ENCODE assay signal across 10 cellular contexts in genomic region chr1:243471754-243472725, GRCh38.
DNase-seq lines count a peak whose midpoint lies in the region; ATAC-seq and TF ChIP-seq lines count a peak whose summit lies in the region.
"Had no signal": no experiment of that assay in that cellular context is flagged by ENCODE, and none has a peak within 500 bp of the region (broad histone marks: within the 10 kb centered on the region; RNA-seq: fewer than 3 reads in every experiment).

No MANE protein-coding gene starts in this region.

- H3K4ac ChIP-seq in IMR-90 (ENCODE audit: low read depth, low read length), result no peak overlapping the region

- peaks cover 6% of the 10 kb centered on the region for H3K4me1 Mint-ChIP-seq in chondrocyte (ENCODE audit: low read depth)
- peaks cover 7 to 11% of the 10 kb centered on the region in 2 donors for H3K4me1 Mint-ChIP-seq in natural killer cell treated with Interleukin-12 subunit alpha and Interleukin-12 subunit beta and Interleukin-15 and Interleukin-18, amount 100 ng/mL, for 72 hours (ENCODE audit: low read depth in 2 of 2)

- DNase-seq in GM13976 (ENCODE audit: low spot score) (peak; percentile 41), IMR-90 (peak; percentile 56), foreskin keratinocyte (peak in 1 of 2 donors; percentile 45), posterior cingulate gyrus (no peak), chondrocyte (ENCODE audit: low spot score) (no peak), cardiac septum (ENCODE audit: low spot score) (no peak)
- DNase-seq in natural killer cell treated with Interleukin-12 subunit alpha and Interleukin-12 subunit beta and Interleukin-15 and Interleukin-18, amount 100 ng/mL, for 72 hours (ENCODE audit: low spot score), result no peak

- no peak overlapping the region for H3K27ac Mint-ChIP-seq in chondrocyte (ENCODE audit: unreplicated experiment)
- no peak overlapping the region for H3K27ac Mint-ChIP-seq in natural killer cell treated with Interleukin-12 subunit alpha and Interleukin-12 subunit beta and Interleukin-15 and Interleukin-18, amount 100 ng/mL, for 72 hours
- H3K27ac Mint-ChIP-seq: T-helper 1 cell treated with Interleukin-12 subunit alpha and Interleukin-12 subunit beta and Interleukin-4 antibody, amounts not matched to agents 30 μg/mL and 1 μg/mL, for 36 hours had no signal

- no peaks in the 10 kb centered on the region for H3K27me3 Mint-ChIP-seq in chondrocyte (ENCODE audit: low read depth)
- no peaks in the 10 kb centered on the region for H3K27me3 Mint-ChIP-seq in natural killer cell treated with Interleukin-12 subunit alpha and Interleukin-12 subunit beta and Interleukin-15 and Interleukin-18, amount 100 ng/mL, for 72 hours

- H3K27me3 ChIP-seq in IMR-90 (ENCODE audit: control insufficient read depth, insufficient read depth, low read length), result no peaks in the 10 kb centered on the region
- H3K27me3 ChIP-seq in foreskin keratinocyte, result no peaks in the 10 kb centered on the region

- TF ChIP-seq CTCF in GM13976 (IDR thresholded peaks at IDR 0.05; ENCODE audit: borderline replicate concordance, control extremely low read depth, extremely low read depth, insufficient read depth, missing control alignments) (no peak), IMR-90 (conservative IDR thresholded peaks at IDR 0.05; ENCODE audit: low read depth, low read length) (no peak), foreskin keratinocyte (conservative IDR thresholded peaks at IDR 0.05) (no peak), chondrocyte (IDR thresholded peaks at IDR 0.05) (no peak)

- H4K8ac ChIP-seq in IMR-90 (ENCODE audit: low read depth in 2 of 2, low read length in 2 of 2), result no peak overlapping the region

- H4K20me1 ChIP-seq in IMR-90 (ENCODE audit: insufficient read depth, low read length), result no peaks in the 10 kb centered on the region

- H2BK20ac ChIP-seq in IMR-90 (ENCODE audit: low read depth, low read length), result no peak overlapping the region

- dilution Hi-C loops in IMR-90 (cut with HindIII; ENCODE audit: low sequenced_read_pairs, unreplicated experiment), result no loop called here

- TF ChIP-seq POLR2A in IMR-90 (IDR thresholded peaks at IDR 0.05; ENCODE audit: low read depth, low read length), result no peak

- no peak overlapping the region for H3K9ac ChIP-seq in IMR-90 (ENCODE audit: low read depth, low read length)

- no peak overlapping the region for H3K23ac ChIP-seq in IMR-90 (ENCODE audit: low read depth, low read length)

- POLR2A ChIA-PET in IMR-90 (lab: Charles Lee; ENCODE audit: unreplicated experiment), result no interaction called here

- H3K18ac ChIP-seq in IMR-90 (ENCODE audit: low read depth, low read length), result no peak overlapping the region

- peaks cover 11% of the 10 kb centered on the region for H3K4me1 ChIP-seq in IMR-90 (ENCODE audit: control insufficient read depth, insufficient read depth, low read length)
- no peaks in the 10 kb centered on the region for H3K4me1 ChIP-seq in foreskin keratinocyte

- no peak overlapping the region for H2BK120ac ChIP-seq in IMR-90 (ENCODE audit: low read depth, low read length)

- no peak overlapping the region for H4K91ac ChIP-seq in IMR-90 (ENCODE audit: insufficient read depth, low read depth, low read length)

- intact Hi-C loops in IMR-90 (cut with micrococcal nuclease) (loop anchor here (5.0 to 10.0 kb wide), 2 partner anchors 275 to 573 kb away; no protein-coding TSS in a partner anchor), posterior cingulate gyrus (cut with DNase I) (no loop called here), cardiac septum (cut with DNase I) (no loop called here)

- peaks cover 4% of the 10 kb centered on the region for H3K36me3 Mint-ChIP-seq in chondrocyte (ENCODE audit: low read depth)
- H3K36me3 Mint-ChIP-seq in natural killer cell treated with Interleukin-12 subunit alpha and Interleukin-12 subunit beta and Interleukin-15 and Interleukin-18, amount 100 ng/mL, for 72 hours, result no peaks in the 10 kb centered on the region

- TF ChIP-seq RAD21 in IMR-90 (IDR thresholded peaks at IDR 0.05; ENCODE audit: low read length), result no peak

- no peak overlapping the region for H3K56ac ChIP-seq in IMR-90 (ENCODE audit: extremely low read depth, insufficient read depth, low read length)

- no peak overlapping the region for H2AK5ac ChIP-seq in IMR-90 (ENCODE audit: low read depth, low read length)

- no peaks in the 10 kb centered on the region for H3K9me3 ChIP-seq in IMR-90 (ENCODE audit: control insufficient read depth, insufficient read depth, low read length)

- 0 out of 2 replicates have a peak, but pooled peaks cover 2% of the 10 kb centered on the region for H3K36me3 ChIP-seq in IMR-90 (ENCODE audit: control insufficient read depth, insufficient read depth, low read length)

- H3K4me3 Mint-ChIP-seq in chondrocyte (ENCODE audit: unreplicated experiment), result no peak overlapping the region
- H3K4me3 Mint-ChIP-seq in natural killer cell treated with Interleukin-12 subunit alpha and Interleukin-12 subunit beta and Interleukin-15 and Interleukin-18, amount 100 ng/mL, for 72 hours, result no peak overlapping the region
- H3K4me3 Mint-ChIP-seq: T-helper 1 cell treated with Interleukin-12 subunit alpha and Interleukin-12 subunit beta and Interleukin-4 antibody, amounts not matched to agents 30 μg/mL and 1 μg/mL, for 36 hours had no signal

- H2BK5ac ChIP-seq in IMR-90 (ENCODE audit: low read depth, low read length, poor library complexity, severe bottlenecking), result no peak overlapping the region

- CTCF ChIA-PET in IMR-90 (lab: Yijun Ruan, JAX), result interaction anchor here (0.6 kb wide), 1 partner anchor 350 kb away, joined by 3 read pairs; no protein-coding TSS in a partner anchor

- H4K5ac ChIP-seq in IMR-90 (ENCODE audit: low read depth, low read length), result no peak overlapping the region

- H3K9me3 Mint-ChIP-seq in chondrocyte (ENCODE audit: low read depth), result no peaks in the 10 kb centered on the region
- H3K9me3 Mint-ChIP-seq in natural killer cell treated with Interleukin-12 subunit alpha and Interleukin-12 subunit beta and Interleukin-15 and Interleukin-18, amount 100 ng/mL, for 72 hours, result no peaks in the 10 kb centered on the region
- H3K9me3 Mint-ChIP-seq: T-helper 1 cell treated with Interleukin-12 subunit alpha and Interleukin-12 subunit beta and Interleukin-4 antibody, amounts not matched to agents 30 μg/mL and 1 μg/mL, for 36 hours had no signal

- peaks cover 0 to 5% of the 10 kb centered on the region in 2 experiments; a peak in 1 of 4 replicates for H3K79me1 ChIP-seq in IMR-90 (ENCODE audit: low read depth in 1 of 2, low read length in 2 of 2)

- H2BK15ac ChIP-seq in IMR-90 (ENCODE audit: low read depth, low read length), result no peak overlapping the region

- no TSS peak for BruUV-seq in IMR-90 (replicated peaks; lab: Mats Ljungman, UMichigan)

- no peak overlapping the region for H2AK9ac ChIP-seq in IMR-90 (replicated peaks; ENCODE audit: low read depth, low read length, poor library complexity)

- H2AFZ ChIP-seq in IMR-90 (replicated peaks; ENCODE audit: low read length, poor library complexity), result no peak overlapping the region

- in situ Hi-C loops in GM13976 (cut with MboI; ENCODE audit: low sequenced_read_pairs, unreplicated experiment) (no loop called here), IMR-90 (cut with MboI; ENCODE audit: low sequenced_read_pairs) (no loop called here)

- no peaks in the 10 kb centered on the region; the same call in 1 of the 2 replicates for H3K9me1 ChIP-seq in IMR-90 (ENCODE audit: insufficient read depth, low read length)

- no CpG with 5 or more reads among the region's 3 CpGs for WGBS in IMR-90 (ENCODE audit: extremely low coverage in 2 of 2, insufficient read length in 1 of 2), 2 experiments

- ATAC-seq in GM21717 (IDR thresholded peaks at IDR 0.05; ENCODE audit: unreplicated experiment), result peak; percentile 88
- no peak for ATAC-seq in IMR-90 (ENCODE audit: low read depth)
- ATAC-seq in foreskin keratinocyte, result peak; percentile 57
- ATAC-seq in natural killer cell treated with Interleukin-12 subunit alpha and Interleukin-12 subunit beta and Interleukin-15 and Interleukin-18, amount 100 ng/mL, for 72 hours, result no peak
- ATAC-seq: esophagus mucosa had no signal

- H3K4me3 ChIP-seq in IMR-90 (ENCODE audit: insufficient read depth, low read depth, low read length), result no peak overlapping the region

- H3K27ac ChIP-seq in IMR-90 (ENCODE audit: insufficient read depth, low read length), result no peak overlapping the region
- no peak overlapping the region for H3K27ac ChIP-seq in foreskin keratinocyte

- no peak overlapping the region for H3K4me2 ChIP-seq in IMR-90 (ENCODE audit: low read depth, low read length)

- 0 out of 2 replicates have a peak overlapping the region, but pooled peaks have one; percentile 3 for H3K14ac ChIP-seq in IMR-90 (replicated peaks; ENCODE audit: low read depth, low read length)

TF ChIP-seq in IMR-90, 13 proteins besides CTCF, POLR2A, EP300 and RAD21 (continues in another document):
- TF ChIP-seq MAFK (IDR thresholded peaks at IDR 0.05; ENCODE audit: low read depth, low read length) (no peak), FOS (IDR thresholded peaks at IDR 0.05; ENCODE audit: low read depth, low read length) (no peak), CHD1 (IDR thresholded peaks at IDR 0.05; ENCODE audit: low read depth, low read length) (no peak), RFX5 (IDR thresholded peaks at IDR 0.05; ENCODE audit: low read depth, low read length) (no peak), BHLHE40 (IDR thresholded peaks at IDR 0.05; ENCODE audit: low read depth, low read length) (no peak), RCOR1 (IDR thresholded peaks at IDR 0.05; ENCODE audit: insufficient replicate concordance, low read length) (no peak), CEBPB (IDR thresholded peaks at IDR 0.05; ENCODE audit: low read depth, low read length) (no peak), NFE2L2 (IDR thresholded peaks at IDR 0.05; ENCODE audit: low read depth, low read length) (no peak), MAZ (IDR thresholded peaks at IDR 0.05; ENCODE audit: borderline replicate concordance, low read depth, low read length) (no peak), ELK1 (IDR thresholded peaks at IDR 0.05; ENCODE audit: borderline replicate concordance, low read depth, low read length) (no peak), MXI1 (IDR thresholded peaks at IDR 0.05; ENCODE audit: borderline replicate concordance, low read depth, low read length) (no peak)

Comparison
In these comparisons a context has a peak if more than half of its experiments do, and no peak if none do; other contexts are left out.
1. DNase-seq: peak in GM13976 (single experiment) and IMR-90 (single experiment); none in posterior cingulate gyrus (0 of 10), chondrocyte (single experiment), cardiac septum (single experiment) and natural killer cell treated with Interleukin-12 subunit alpha and Interleukin-12 subunit beta and Interleukin-15 and Interleukin-18, amount 100 ng/mL, for 72 hours (single experiment).
2. ATAC-seq: peak in GM21717 (single experiment) and foreskin keratinocyte (single experiment); none in IMR-90 (single experiment) and natural killer cell treated with Interleukin-12 subunit alpha and Interleukin-12 subunit beta and Interleukin-15 and Interleukin-18, amount 100 ng/mL, for 72 hours (0 of 2).